ENCODE assay signal across 8 cellular contexts in genomic region chr18:70288851-70289328, GRCh38. TPM values are rescaled to one million over a fixed set of nuclear protein-coding genes. Genes with fewer than 3 reads are reported as not detected.
A peak's percentile ranks its signal among the peaks of the same experiment; 100 is the strongest.
DNase-seq lines count a peak whose midpoint lies in the region; ATAC-seq and TF ChIP-seq lines count a peak whose summit lies in the region.

SOCS6 (plus strand) TSS chr18:70289045; CDS start chr18:70324669, 35,624 bp downstream.

- peaks cover 36% of the 10 kb centered on the region for H3K27me3 Mint-ChIP-seq in activated naive CD4-positive, alpha-beta T cell treated with anti-CD3 and anti-CD28 coated beads, Interleukin-2, amount 10 ng/mL, durations not matched to agents 7 days and 5 days
- H3K27me3 Mint-ChIP-seq in endodermal cell (ENCODE audit: insufficient read depth) (peaks cover 5% of the 10 kb centered on the region), memory B cell (peaks cover 4% of the 10 kb centered on the region)

- H3K36me3 ChIP-seq in endodermal cell (ENCODE audit: control insufficient read depth, insufficient read depth, low read length) (peaks cover 20% of the 10 kb centered on the region), stomach smooth muscle (ENCODE audit: control insufficient read depth in 2 of 2, insufficient read depth in 2 of 2, low read length in 2 of 2) (no peaks in the 10 kb centered on the region)

- H3K27me3 ChIP-seq in endodermal cell (ENCODE audit: control insufficient read depth, insufficient read depth, low read length, poor library complexity, severe bottlenecking) (peaks cover 4% of the 10 kb centered on the region), stomach smooth muscle (ENCODE audit: control insufficient read depth in 1 of 2, insufficient read depth in 2 of 2, low read length in 2 of 2) (no peaks in the 10 kb centered on the region)

- H3K9me3 Mint-ChIP-seq in activated naive CD4-positive, alpha-beta T cell treated with anti-CD3 and anti-CD28 coated beads, Interleukin-2, amount 10 ng/mL, durations not matched to agents 7 days and 5 days: no peaks in the 10 kb centered on the region
- H3K9me3 Mint-ChIP-seq in endodermal cell (no peaks in the 10 kb centered on the region), memory B cell (no peaks in the 10 kb centered on the region)

- H3K4me1 ChIP-seq in endodermal cell (ENCODE audit: control insufficient read depth, insufficient read depth, low read length): peaks cover 5% of the 10 kb centered on the region
- H3K4me1 ChIP-seq in stomach smooth muscle (ENCODE audit: control insufficient read depth, insufficient read depth, low read length): peaks cover 25% of the 10 kb centered on the region

- H3K9me3 ChIP-seq in endodermal cell (ENCODE audit: control insufficient read depth, low read length): no peaks in the 10 kb centered on the region
- H3K9me3 ChIP-seq in stomach smooth muscle (ENCODE audit: control insufficient read depth in 2 of 2, low read length in 2 of 2): no peaks in the 10 kb centered on the region

- H3K4me3 Mint-ChIP-seq in activated naive CD4-positive, alpha-beta T cell treated with anti-CD3 and anti-CD28 coated beads, Interleukin-2, amount 10 ng/mL, durations not matched to agents 7 days and 5 days: peak within 1 kb of the TSS; percentile 87
- peak within 1 kb of the TSS; percentile 88 for H3K4me3 Mint-ChIP-seq in endodermal cell
- H3K4me3 Mint-ChIP-seq in memory B cell: peak within 1 kb of the TSS; percentile 62

- peak; percentile 66 for DNase-seq in activated naive CD4-positive, alpha-beta T cell treated with anti-CD3 and anti-CD28 coated beads, Interleukin-2, amount 10 ng/mL, durations not matched to agents 7 days and 5 days
- DNase-seq in activated naive CD4-positive, alpha-beta T cell treated with anti-CD3 and anti-CD28 coated beads, Interleukin-2, amount 50 U/mL, for 16 hours: no peak
- DNase-seq in GOT3 (lab: John Stamatoyannopoulos, UW): peak; percentile 36
- peak; percentile 61 for DNase-seq in LHCN-M2 (ENCODE audit: low read depth)
- peak; percentile 72 for DNase-seq in UCSD-AML1 (lab: John Stamatoyannopoulos, UW; ENCODE audit: unreplicated experiment)
- DNase-seq in endodermal cell: peak; percentile 86
- DNase-seq in memory B cell (ENCODE audit: low spot score in 2 of 2): peak; percentile 0 to 18

- H3K27ac ChIP-seq in endodermal cell (ENCODE audit: low read depth, low read length) (peak within 1 kb of the TSS; percentile 42), stomach smooth muscle (ENCODE audit: low read length) (peak within 1 kb of the TSS; percentile 64)

- H3K9ac ChIP-seq in endodermal cell (ENCODE audit: extremely low read depth, low read length, poor library complexity, severe bottlenecking) (peak within 1 kb of the TSS; percentile 83), stomach smooth muscle (ENCODE audit: low read length in 2 of 2) (peak within 1 kb of the TSS; percentile 77 to 86)

- 0% methylated on average over 77 of the region's 77 CpGs; no CpG with 5 or more reads in 1 of the 2 experiments for WGBS in endodermal cell (ENCODE audit: insufficient coverage in 1 of 2, insufficient read length in 1 of 2), 2 experiments

- peaks cover 2% of the 10 kb centered on the region for H3K36me3 Mint-ChIP-seq in activated naive CD4-positive, alpha-beta T cell treated with anti-CD3 and anti-CD28 coated beads, Interleukin-2, amount 10 ng/mL, durations not matched to agents 7 days and 5 days
- H3K36me3 Mint-ChIP-seq in endodermal cell (ENCODE audit: low read depth) (peaks cover 12% of the 10 kb centered on the region), memory B cell (no peaks in the 10 kb centered on the region)

- peaks cover 12% of the 10 kb centered on the region for H3K4me1 Mint-ChIP-seq in activated naive CD4-positive, alpha-beta T cell treated with anti-CD3 and anti-CD28 coated beads, Interleukin-2, amount 10 ng/mL, durations not matched to agents 7 days and 5 days
- peaks cover 28% of the 10 kb centered on the region for H3K4me1 Mint-ChIP-seq in endodermal cell
- peaks cover 2% of the 10 kb centered on the region for H3K4me1 Mint-ChIP-seq in memory B cell

- peak within 1 kb of the TSS; percentile 99 for H3K4me3 ChIP-seq in endodermal cell (ENCODE audit: low read length)
- H3K4me3 ChIP-seq in stomach smooth muscle (ENCODE audit: low read length in 2 of 2): peak within 1 kb of the TSS; percentile 81 to 89

- no peak for TF ChIP-seq CTCF in endodermal cell (conservative IDR thresholded peaks at IDR 0.05)

- peak within 1 kb of the TSS; percentile 64 for H3K27ac Mint-ChIP-seq in activated naive CD4-positive, alpha-beta T cell treated with anti-CD3 and anti-CD28 coated beads, Interleukin-2, amount 10 ng/mL, durations not matched to agents 7 days and 5 days
- H3K27ac Mint-ChIP-seq in endodermal cell (peak within 1 kb of the TSS; percentile 91), memory B cell (no peak within 1 kb of the TSS)

- ATAC-seq in memory B cell (ENCODE audit: low read depth): peak; percentile 56

- CTCF ChIA-PET in activated naive CD4-positive, alpha-beta T cell treated with anti-CD3 and anti-CD28 coated beads, Interleukin-2, amount 10 ng/mL, durations not matched to agents 7 days and 5 days (lab: Charles Lee): no interaction called here

RNA-seq across cellular contexts. Expression of gene SOCS6, which starts in this region (rescaled TPM):
- total RNA-seq in LHCN-M2 (2014; rRNA removed) (20.8 and 21.9 TPM in 2 replicates), endodermal cell (10 to 100 TPM; 28.2 to 30.0 TPM)
- 5.4 TPM for polyA plus RNA-seq in LHCN-M2 (2012)
- polyA plus RNA-seq in endodermal cell (2013, experiment 1 of 2): 18.2 TPM
- polyA plus RNA-seq in endodermal cell (2013, experiment 2 of 2): 20.1 TPM
